In genomic region chrX:110087485-110088356, GRCh38 we compare ENCODE assay signal across 8 cellular contexts.
A peak's percentile ranks its signal among the peaks of the same experiment; 100 is the strongest.
DNase-seq lines count a peak whose midpoint lies in the region; ATAC-seq and TF ChIP-seq lines count a peak whose summit lies in the region.

No MANE protein-coding gene starts in this region.

- H3K27me3 ChIP-seq in RWPE2 (ENCODE audit: insufficient read depth, poor library complexity, severe bottlenecking) (no peaks in the 10 kb centered on the region), subcutaneous abdominal adipose tissue (ENCODE audit: control insufficient read depth in 5 of 5, insufficient read depth in 4 of 5, low read length in 5 of 5) (peaks cover 0 to 7% (median 2%) of the 10 kb centered on the region in 5 donors), Peyer's patch (no peaks in the 10 kb centered on the region)

- intact Hi-C loops in activated naive CD4-positive, alpha-beta T cell treated with anti-CD3 and anti-CD28 coated beads for 36 hours (cut with micrococcal nuclease): loop anchor here (1.0 kb wide), 3 partner anchors 45 to 224 kb away; no protein-coding TSS in a partner anchor

- peaks cover 16% of the 10 kb centered on the region for H3K4me1 Mint-ChIP-seq in activated naive CD4-positive, alpha-beta T cell treated with anti-CD3 and anti-CD28 coated beads for 36 hours (ENCODE audit: low read depth)

- H3K4me3 ChIP-seq in RWPE2 (ENCODE audit: severe bottlenecking): no peak overlapping the region
- H3K4me3 ChIP-seq in subcutaneous abdominal adipose tissue (ENCODE audit: low read depth in 1 of 5, low read length in 5 of 5): no peak overlapping the region
- H3K4me3 ChIP-seq in Peyer's patch: no peak overlapping the region

- peak; percentile 21 for DNase-seq in activated naive CD4-positive, alpha-beta T cell treated with anti-CD3 and anti-CD28 coated beads for 36 hours
- DNase-seq in activated naive CD4-positive, alpha-beta T cell (lab: John Stamatoyannopoulos, UW): no peak
- DNase-seq in RWPE2 (ENCODE audit: low spot score): peak; percentile 76
- peak; percentile 40 for DNase-seq in foreskin melanocyte
- no peak for DNase-seq in Peyer's patch
- DNase-seq in NCI-H526 (lab: John Stamatoyannopoulos, UW): no peak

- H3K27ac Mint-ChIP-seq in activated naive CD4-positive, alpha-beta T cell treated with anti-CD3 and anti-CD28 coated beads for 36 hours: no peak overlapping the region

- ATAC-seq in RWPE2 (ENCODE audit: low read depth) (peak; percentile 94), HG03354 (IDR thresholded peaks at IDR 0.05; ENCODE audit: poor library complexity, severe bottlenecking, unreplicated experiment) (no peak)

- no peak for TF ChIP-seq POLR2A in Peyer's patch (IDR thresholded peaks at IDR 0.05)

- TF ChIP-seq CTCF in RWPE2 (IDR thresholded peaks at IDR 0.05; ENCODE audit: poor library complexity, severe bottlenecking): no peak
- no peak for TF ChIP-seq CTCF in Peyer's patch (IDR thresholded peaks at IDR 0.05)

- no peaks in the 10 kb centered on the region for H3K9me3 Mint-ChIP-seq in activated naive CD4-positive, alpha-beta T cell treated with anti-CD3 and anti-CD28 coated beads for 36 hours

- H3K9ac ChIP-seq in subcutaneous abdominal adipose tissue (ENCODE audit: low read length in 5 of 5): no peak overlapping the region

- no peak overlapping the region for H3K4me3 Mint-ChIP-seq in activated naive CD4-positive, alpha-beta T cell treated with anti-CD3 and anti-CD28 coated beads for 36 hours

- H3K4me1 ChIP-seq in RWPE2 (ENCODE audit: insufficient read depth, poor library complexity, severe bottlenecking) (peaks cover 39% of the 10 kb centered on the region), subcutaneous abdominal adipose tissue (ENCODE audit: control insufficient read depth in 5 of 5, insufficient read depth in 5 of 5, low read length in 5 of 5) (peaks cover 0 to 12% (median 6%) of the 10 kb centered on the region in 5 donors), Peyer's patch (peaks cover 0 to 9% (median 0%) of the 10 kb centered on the region in 4 donors)

- CTCF ChIA-PET in activated naive CD4-positive, alpha-beta T cell treated with anti-CD3 and anti-CD28 coated beads for 36 hours (lab: Charles Lee): interaction anchor here (1.3 kb wide), 1 partner anchor 321 kb away, joined by 4 read pairs; no protein-coding TSS in a partner anchor

- H3K36me3 ChIP-seq in RWPE2 (ENCODE audit: low read depth) (no peaks in the 10 kb centered on the region), subcutaneous abdominal adipose tissue (ENCODE audit: control insufficient read depth in 5 of 5, insufficient read depth in 5 of 5, low read length in 5 of 5) (no peaks in the 10 kb centered on the region), Peyer's patch (no peaks in the 10 kb centered on the region)

- H3K9me3 ChIP-seq in RWPE2 (ENCODE audit: severe bottlenecking): no peaks in the 10 kb centered on the region
- no peaks in the 10 kb centered on the region for H3K9me3 ChIP-seq in subcutaneous abdominal adipose tissue (ENCODE audit: control insufficient read depth in 5 of 5, low read length in 5 of 5)
- H3K9me3 ChIP-seq in Peyer's patch: no peaks in the 10 kb centered on the region

- peak overlapping the region; percentile 98 for H3K27ac ChIP-seq in RWPE2 (ENCODE audit: poor library complexity, severe bottlenecking)
- H3K27ac ChIP-seq in subcutaneous abdominal adipose tissue (ENCODE audit: low read depth, low read length): peak overlapping the region; percentile 54
- H3K27ac ChIP-seq in Peyer's patch: peak overlapping the region in 2 of 4 donors; percentile 43 to 50

- H3K36me3 Mint-ChIP-seq in activated naive CD4-positive, alpha-beta T cell treated with anti-CD3 and anti-CD28 coated beads for 36 hours (ENCODE audit: low read depth): peaks cover 7% of the 10 kb centered on the region

- no peaks in the 10 kb centered on the region for H3K27me3 Mint-ChIP-seq in activated naive CD4-positive, alpha-beta T cell treated with anti-CD3 and anti-CD28 coated beads for 36 hours (ENCODE audit: low read depth)

Comparison
In these comparisons a context has a peak if more than half of its experiments do, and no peak if none do; other contexts are left out.
1. DNase-seq: peak in activated naive CD4-positive, alpha-beta T cell treated with anti-CD3 and anti-CD28 coated beads for 36 hours (single experiment), RWPE2 (single experiment) and foreskin melanocyte (single experiment); none in activated naive CD4-positive, alpha-beta T cell (0 of 4), Peyer's patch (0 of 3) and NCI-H526 (0 of 2).